8 cellular contexts compared by ENCODE assay signal in the genomic region with DNA sequence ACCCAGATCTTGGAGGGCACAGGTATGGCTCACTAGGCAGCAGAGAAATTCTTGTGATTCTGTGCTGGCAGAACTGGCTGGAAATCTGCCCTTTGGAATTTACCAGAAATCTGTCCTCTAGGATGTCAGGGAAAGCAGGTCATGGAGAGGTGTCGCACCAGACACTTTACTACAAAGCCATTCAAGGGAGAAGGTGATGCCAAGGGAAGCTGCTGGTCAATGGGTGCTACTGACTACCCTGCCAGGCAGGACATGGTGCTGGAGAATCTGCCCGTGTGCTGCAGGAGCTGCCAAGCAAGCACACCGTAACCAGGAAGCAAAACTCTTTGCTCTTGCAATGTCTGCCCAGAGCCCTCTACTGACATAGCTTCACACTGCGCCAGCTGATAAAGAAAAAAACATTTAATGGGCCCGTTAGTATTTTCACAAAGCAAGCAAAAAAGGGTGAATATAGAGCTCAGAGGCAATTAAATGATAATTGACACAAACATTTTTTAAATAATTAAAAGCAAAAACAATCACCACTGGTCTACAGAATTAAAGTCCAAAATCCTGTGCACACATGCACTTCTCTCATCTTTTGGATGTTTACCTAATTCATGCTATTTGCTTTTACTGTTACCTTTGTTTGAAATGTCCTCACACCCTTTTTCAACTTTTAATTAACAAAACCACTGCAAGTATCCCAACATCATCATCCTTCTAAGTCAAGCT. TPM values are rescaled to one million over a fixed set of nuclear protein-coding genes. Genes with fewer than 3 reads are reported as not detected.
DNase-seq lines count a peak whose midpoint lies in the region; ATAC-seq and TF ChIP-seq lines count a peak whose summit lies in the region.

No MANE protein-coding gene starts in this region.

- H3K27ac ChIP-seq in C4-2B (peak overlapping the region; percentile 34), left lung (no peak overlapping the region)

- intact Hi-C loops in left lung (cut with DNase I) = no loop called here
- intact Hi-C loops in head of caudate nucleus (cut with DNase I) = no loop called here

- no peaks in the 10 kb centered on the region for H3K4me1 ChIP-seq in left lung

- TF ChIP-seq CTCF in C4-2B (conservative IDR thresholded peaks at IDR 0.05) (peak; percentile 86), left lung (IDR thresholded peaks at IDR 0.05) (no peak)

- DNase-seq in NCI-H226 = peak; percentile 32
- peak; percentile 64 for DNase-seq in amniotic epithelial cell (ENCODE audit: low read depth)
- peak in 1 of 2 donors; percentile 39 for DNase-seq in left lung
- DNase-seq in globus pallidus (ENCODE audit: low spot score) = no peak
- no peak for DNase-seq in head of caudate nucleus

- no peak for TF ChIP-seq POLR2A in GM18505 (IDR thresholded peaks at IDR 0.05; ENCODE audit: borderline replicate concordance, extremely low read depth, insufficient read depth, insufficient read length)

- ATAC-seq in GM18505 (IDR thresholded peaks at IDR 0.05; ENCODE audit: unreplicated experiment) = peak; percentile 77
- ATAC-seq in HG03135 (IDR thresholded peaks at IDR 0.05; ENCODE audit: unreplicated experiment) = peak; percentile 92
- peak; percentile 96 for ATAC-seq in left lung

- no peaks in the 10 kb centered on the region for H3K9me3 ChIP-seq in left lung

- H3K36me3 ChIP-seq in left lung = no peaks in the 10 kb centered on the region

- no peak overlapping the region for H3K4me3 ChIP-seq in left lung

- peaks cover 0 to 7% of the 10 kb centered on the region in 2 donors for H3K27me3 ChIP-seq in left lung

RNA-seq across cellular contexts. Expression of a gene that starts 7.2 kb away (rescaled TPM):
- 10 to 100 TPM; 26.7 to 27.0 TPM for total RNA-seq in left lung

Comparison
In these comparisons a context has a peak if more than half of its experiments do, and no peak if none do; other contexts are left out.
1. DNase-seq: peak in NCI-H226 (single experiment) and amniotic epithelial cell (single experiment); none in globus pallidus (single experiment) and head of caudate nucleus (0 of 42).
2. Peak in every context shown above with its lines, with median percentiles within 50 percentile points of each other: ATAC-seq.